ENCODE assay signal across 6 cellular contexts in the genomic region with DNA sequence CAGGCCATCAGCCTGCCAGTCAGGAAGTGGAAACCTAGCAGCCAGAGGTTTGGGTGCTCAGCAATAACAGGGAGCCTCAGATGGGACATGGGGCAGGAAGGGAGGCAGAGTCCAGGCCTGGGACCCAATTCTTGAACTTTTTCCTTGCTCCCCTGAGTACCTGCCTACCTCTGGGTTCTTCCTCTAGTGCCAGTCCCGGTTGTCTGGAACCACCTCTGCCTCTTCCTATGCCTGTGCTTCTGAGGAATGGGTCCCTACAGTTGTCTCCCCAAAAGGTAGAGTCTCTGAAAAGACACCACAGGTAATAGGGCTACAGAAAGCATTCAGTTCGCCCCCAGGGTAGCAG.
"Had no signal": no experiment of that assay in that cellular context is flagged by ENCODE, and none has a peak within 500 bp of the region (broad histone marks: within the 10 kb centered on the region; RNA-seq: fewer than 3 reads in every experiment).

No MANE protein-coding gene starts in this region.

- H3K27ac ChIP-seq: HL-60 had no signal

- H3K4me1 Mint-ChIP-seq: GM23338, H9 had no signal

- H3K9me3 Mint-ChIP-seq: GM23338 had no signal

- H3K4me3 Mint-ChIP-seq: GM23338, H9 had no signal

- ATAC-seq: GM23338, K562 had no signal

- H3K27ac Mint-ChIP-seq: GM23338, H9 had no signal

- H3K4me3 ChIP-seq: GM23338, K562 had no signal

- DNase-seq: H9, HCEC 1CT, IMR-90 had no signal
